Comparison of ENCODE assay signal across 10 cellular contexts in genomic region chr1:12125422-12126355, GRCh38. TPM values are rescaled to one million over a fixed set of nuclear protein-coding genes. Genes with fewer than 3 reads are reported as not detected.
DNase-seq lines count a peak whose midpoint lies in the region; ATAC-seq, FAIRE-seq and TF ChIP-seq lines count a peak whose summit lies in the region.
"Had no signal": no experiment of that assay in that cellular context is flagged by ENCODE, and none has a peak within 500 bp of the region (broad histone marks: within the 10 kb centered on the region; RNA-seq: fewer than 3 reads in every experiment).

No MANE protein-coding gene starts in this region.

- ATAC-seq in WTC11 = no peak
- ATAC-seq in stimulated activated effector memory CD8-positive, alpha-beta T cell treated with anti-CD3 and anti-CD28 coated beads, Interleukin-12 subunit alpha, Interleukin-12 subunit beta, amount 100 ng/mL, for 72 hours = no peak

- TF ChIP-seq POLR2A in H54 (IDR thresholded peaks at IDR 0.05; ENCODE audit: low read depth, low read length) = no peak

- POLR2A ChIA-PET in WTC11 (lab: Charles Lee) = interaction anchor here (0.6 kb wide), 1 partner anchor 1952 kb away, joined by 3 read pairs; no protein-coding TSS in a partner anchor

- no peaks in the 10 kb centered on the region for H3K27me3 Mint-ChIP-seq in WTC11 (ENCODE audit: low read depth)
- H3K27me3 Mint-ChIP-seq in immature natural killer cell (ENCODE audit: low read depth in 3 of 3) = peaks cover 0 to 2% (median 0%) of the 10 kb centered on the region in 3 donors

- no peak for FAIRE-seq in H54 (lab: Jason Lieb, UNC)

- H3K4me3 Mint-ChIP-seq in WTC11 (no peak overlapping the region), immature natural killer cell (peak overlapping the region in 3 of 5 donors; percentile 8 to 63 (median 34))
- H3K4me3 Mint-ChIP-seq in stimulated activated effector memory CD8-positive, alpha-beta T cell treated with anti-CD3 and anti-CD28 coated beads, Interleukin-12 subunit alpha, Interleukin-12 subunit beta, amount 100 ng/mL, for 72 hours = no peak overlapping the region

- peaks cover 10% of the 10 kb centered on the region for H3K36me3 Mint-ChIP-seq in WTC11
- no peaks in the 10 kb centered on the region for H3K36me3 Mint-ChIP-seq in immature natural killer cell
- H3K36me3 Mint-ChIP-seq in stimulated activated effector memory CD8-positive, alpha-beta T cell treated with anti-CD3 and anti-CD28 coated beads, Interleukin-12 subunit alpha, Interleukin-12 subunit beta, amount 100 ng/mL, for 72 hours = peaks cover 48% of the 10 kb centered on the region

- DNase-seq in SKM-1 treated with dmso at 0.1 percent for 144 hours (lab: John Stamatoyannopoulos, UW; ENCODE audit: unreplicated experiment) (peak; percentile 36), SKM-1 (lab: John Stamatoyannopoulos, UW; ENCODE audit: unreplicated experiment) (no peak), WTC11 (ENCODE audit: low spot score) (no peak), immature natural killer cell (no peak), H54 (ENCODE audit: insufficient read length, low spot score) (no peak), COLO829 (ENCODE audit: low spot score) (no peak), NCI-H446 treated with DMSO at 0.1 percent for 48 hours (lab: John Stamatoyannopoulos, UW) (no peak)
- no peak for DNase-seq in stimulated activated effector memory CD8-positive, alpha-beta T cell treated with anti-CD3 and anti-CD28 coated beads, Interleukin-12 subunit alpha, Interleukin-12 subunit beta, amount 100 ng/mL, for 72 hours (ENCODE audit: low spot score in 2 of 2)

- H3K4me1 Mint-ChIP-seq in WTC11 (peaks cover 3% of the 10 kb centered on the region; the same call in 1 of the 2 replicates), immature natural killer cell (peaks cover 22% of the 10 kb centered on the region in 2 donors)
- H3K4me1 Mint-ChIP-seq in stimulated activated effector memory CD8-positive, alpha-beta T cell treated with anti-CD3 and anti-CD28 coated beads, Interleukin-12 subunit alpha, Interleukin-12 subunit beta, amount 100 ng/mL, for 72 hours = peaks cover 61% of the 10 kb centered on the region

- no peaks in the 10 kb centered on the region for H3K9me3 Mint-ChIP-seq in WTC11
- H3K9me3 Mint-ChIP-seq in immature natural killer cell = no peaks in the 10 kb centered on the region
- no peaks in the 10 kb centered on the region for H3K9me3 Mint-ChIP-seq in stimulated activated effector memory CD8-positive, alpha-beta T cell treated with anti-CD3 and anti-CD28 coated beads, Interleukin-12 subunit alpha, Interleukin-12 subunit beta, amount 100 ng/mL, for 72 hours

- H3K27ac Mint-ChIP-seq in WTC11 = 0 out of 2 replicates have a peak overlapping the region, but pooled peaks have one; percentile 20
- H3K27ac Mint-ChIP-seq in immature natural killer cell = peak overlapping the region in 5 of 6 donors; percentile 77 to 87 (median 86)
- peak overlapping the region; percentile 87 for H3K27ac Mint-ChIP-seq in stimulated activated effector memory CD8-positive, alpha-beta T cell treated with anti-CD3 and anti-CD28 coated beads, Interleukin-12 subunit alpha, Interleukin-12 subunit beta, amount 100 ng/mL, for 72 hours

- CTCF ChIA-PET in WTC11 (lab: Charles Lee) = interaction anchor here (1.2 to 9.4 kb wide), 19 partner anchors 10 to 175 kb away, joined by 3 to 325 read pairs (median 10); partner anchors contain the start of gene TNFRSF1B

- no peak for TF ChIP-seq CTCF in WTC11 (IDR thresholded peaks at IDR 0.05)

TF ChIP-seq in WTC11, 78 proteins besides CTCF, POLR2A, EP300 and RAD21:
- TF ChIP-seq ZNF121 (CRISPR knock-in tag; IDR thresholded peaks at IDR 0.05) = no peak
- TF ChIP-seq NR1H2 (CRISPR knock-in tag; IDR thresholded peaks at IDR 0.05) = no peak
- TF ChIP-seq RORB (CRISPR knock-in tag; IDR thresholded peaks at IDR 0.05) = no peak
- TF ChIP-seq PREB (CRISPR knock-in tag; IDR thresholded peaks at IDR 0.05; ENCODE audit: borderline replicate concordance) = no peak

RNA-seq across cellular contexts. Expression of gene TNFRSF1B, which starts 41.1 kb away (rescaled TPM):
- 1.6 to 2.7 TPM (median 2.1 TPM) in 3 replicates for total RNA-seq in WTC11 (2021)
- 100 to 1,000 TPM; 162 to 269 (median 165) TPM for polyA plus RNA-seq in immature natural killer cell
- total RNA-seq: A673 had no signal
- polyA plus RNA-seq: cardiac muscle cell had no signal

Comparison
In these comparisons a context has a peak if more than half of its experiments do, and no peak if none do; other contexts are left out.
1. H3K27ac Mint-ChIP-seq: peak in every context shown above with its lines; median percentile 87 in stimulated activated effector memory CD8-positive, alpha-beta T cell treated with anti-CD3 and anti-CD28 coated beads, Interleukin-12 subunit alpha, Interleukin-12 subunit beta, amount 100 ng/mL, for 72 hours; 86 in immature natural killer cell; 20 in WTC11.
2. H3K4me3 Mint-ChIP-seq: peak in immature natural killer cell (3 of 5); none in WTC11 (single experiment) and stimulated activated effector memory CD8-positive, alpha-beta T cell treated with anti-CD3 and anti-CD28 coated beads, Interleukin-12 subunit alpha, Interleukin-12 subunit beta, amount 100 ng/mL, for 72 hours (single experiment).